3 cellular contexts compared by ENCODE assay signal in the genomic region with DNA sequence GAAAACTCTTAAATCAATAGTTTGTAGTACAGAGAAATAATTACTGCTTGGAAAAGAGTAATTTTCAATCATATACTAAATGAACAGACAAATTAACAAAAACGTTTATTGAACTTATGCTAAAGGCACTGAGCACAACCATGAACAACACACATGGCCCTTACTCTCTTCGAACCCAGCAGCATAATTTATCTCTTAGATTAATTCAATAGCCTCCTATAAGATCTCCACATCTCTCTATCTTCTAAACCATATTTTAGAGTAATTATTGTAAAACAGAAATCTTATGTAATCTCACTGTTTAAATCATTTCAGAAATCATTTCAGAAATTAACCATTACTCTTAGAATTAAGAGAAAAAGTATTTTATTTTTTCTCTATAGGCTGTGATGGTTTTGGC.
"Had no signal": no experiment of that assay in that cellular context is flagged by ENCODE, and none has a peak within 500 bp of the region (broad histone marks: within the 10 kb centered on the region; RNA-seq: fewer than 3 reads in every experiment).

No MANE protein-coding gene starts in this region.

- DNase-seq: GDM1, GF-D8 had no signal

- H3K4me3 ChIP-seq: GM12878 had no signal

- ATAC-seq: GM12878 had no signal
